Comparison of ENCODE assay signal across 9 cellular contexts in genomic region chr9:132334364-132334763, GRCh38.
"Had no signal": no experiment of that assay in that cellular context is flagged by ENCODE, and none has a peak within 500 bp of the region (broad histone marks: within the 10 kb centered on the region; RNA-seq: fewer than 3 reads in every experiment).

No MANE protein-coding gene starts in this region.

- H3K27ac ChIP-seq: HL-60 had no signal

- H3K9me3 ChIP-seq: HAP-1 had no signal

- ATAC-seq: GM23338, HCT116 had no signal

- DNase-seq: H7, HFFc6, IMR-90, KBM-7 had no signal

- H3K4me1 Mint-ChIP-seq: GM23338 had no signal

- H3K27ac Mint-ChIP-seq: GM23338, HFFc6 had no signal

- FAIRE-seq: H1 had no signal

- H3K9me3 Mint-ChIP-seq: GM23338, HFFc6 had no signal

- H3K4me3 ChIP-seq: GM23338, HAP-1 had no signal

- H3K4me1 ChIP-seq: HAP-1 had no signal

- H2AFZ ChIP-seq: GM23338 had no signal

- H3K4me2 ChIP-seq: GM23338 had no signal

- H3K4me3 Mint-ChIP-seq: GM23338, HFFc6 had no signal
